ENCODE assay signal across 8 cellular contexts in the genomic region with DNA sequence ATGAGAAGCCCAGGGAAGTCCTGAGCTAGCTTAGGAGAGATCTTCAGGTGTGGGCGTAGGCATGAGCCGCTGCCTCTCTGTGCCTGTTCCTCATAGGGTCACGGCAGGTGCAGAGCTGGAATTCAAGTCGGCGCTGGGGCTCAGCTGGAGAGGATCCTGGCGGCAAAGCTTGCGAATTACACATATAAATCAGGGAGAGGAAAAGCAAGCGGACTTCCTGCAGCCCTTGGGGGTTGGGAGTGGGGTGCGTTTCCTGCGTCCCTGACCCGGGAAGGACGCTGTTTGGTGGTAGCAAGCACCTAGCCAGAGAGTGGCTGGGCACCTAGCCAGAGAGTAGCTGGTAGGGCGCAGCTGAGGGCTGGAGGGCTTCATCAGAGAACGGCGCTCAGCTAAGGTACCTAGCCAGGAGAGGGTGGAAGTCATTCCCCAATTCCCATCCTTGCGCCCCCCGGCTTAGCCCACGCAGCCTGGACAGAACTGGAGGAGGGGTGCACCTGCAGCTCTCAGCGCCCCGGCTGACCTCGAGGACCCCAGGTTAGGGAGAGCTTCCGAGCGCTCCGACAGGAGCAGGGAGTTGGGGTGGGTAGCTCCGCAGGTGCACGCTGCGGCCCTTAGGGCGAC. TPM values are rescaled to one million over a fixed set of nuclear protein-coding genes. Genes with fewer than 3 reads are reported as not detected.
DNase-seq lines count a peak whose midpoint lies in the region; ATAC-seq, FAIRE-seq and TF ChIP-seq lines count a peak whose summit lies in the region.

No MANE protein-coding gene starts in this region.

- peak overlapping the region; percentile 83 for H2AFZ ChIP-seq in HepG2 (ENCODE audit: low read length)

- no peaks in the 10 kb centered on the region for H3K36me3 ChIP-seq in HepG2 (replicated peaks in 1 of 2; ENCODE audit: control insufficient read depth in 1 of 2, insufficient read depth in 2 of 2, low read length in 2 of 2)

- no peak for FAIRE-seq in HepG2 (lab: Jason Lieb, UNC)

- H4K20me1 ChIP-seq in HepG2 (ENCODE audit: insufficient read depth, low read length): no peaks in the 10 kb centered on the region

- 2% methylated on average over 18 of the region's 28 CpGs for WGBS in HepG2 (ENCODE audit: low lambda C conversion rate)

- H3K9me3 Mint-ChIP-seq in stimulated activated naive B cell treated with anti-CD40 and anti-IgM and Interleukin-4, amounts not matched to agents 10 μg/mL and 1 μg/mL and 100 μg/mL, for 72 hours: no peaks in the 10 kb centered on the region

- CTCF ChIA-PET in HepG2 (lab: Yijun Ruan, JAX; ENCODE audit: low intra/inter-chr PET ratio, low total read pairs): interaction anchor here (1.4 kb wide), 1 partner anchor 66 kb away, joined by 4 read pairs; no protein-coding TSS in a partner anchor

- ATAC-seq in GM21619 (IDR thresholded peaks at IDR 0.05; ENCODE audit: unreplicated experiment): peak; percentile 4
- peak; percentile 5 for ATAC-seq in T-helper 17 cell
- ATAC-seq in HepG2: peak; percentile 66
- peak in 1 of 2 donors; percentile 14 for ATAC-seq in stimulated activated naive B cell treated with anti-CD40 and anti-IgM and Interleukin-4, amounts not matched to agents 10 μg/mL and 1 μg/mL and 100 μg/mL, for 72 hours (replicated peaks)
- no peak for ATAC-seq in GM18519 (IDR thresholded peaks at IDR 0.05; ENCODE audit: low FRiP score, unreplicated experiment)

- TF ChIP-seq EP300 in HepG2 (IDR thresholded peaks at IDR 0.05; ENCODE audit: low read depth in 2 of 2, low read length in 2 of 2): no peak
- TF ChIP-seq EP300 in HepG2 (CRISPR knock-in tag; IDR thresholded peaks at IDR 0.05; ENCODE audit: borderline replicate concordance): no peak

- no peak overlapping the region for H3K9ac ChIP-seq in HepG2 (ENCODE audit: insufficient read depth, low read depth, low read length)

- TF ChIP-seq POLR2A in HepG2 (IDR thresholded peaks at IDR 0.05; ENCODE audit: insufficient read depth in 1 of 2, low read depth in 2 of 2, low read length in 2 of 2): no peak

- in situ Hi-C loops in HepG2 (cut with HindIII; ENCODE audit: extremely low pct_ligation_motif_present, low pct_unique_long_range_greater_than_20kb): no loop called here

- POLR2A ChIA-PET in HepG2 (lab: Yijun Ruan, JAX): interaction anchor here (1.0 to 1.4 kb wide), 4 partner anchors 37 to 187 kb away, joined by 4 to 6 read pairs (median 5); no protein-coding TSS in a partner anchor

- H3K79me2 ChIP-seq in HepG2 (ENCODE audit: insufficient read depth, low read length): no peaks in the 10 kb centered on the region

- peaks cover 39% of the 10 kb centered on the region for H3K27me3 Mint-ChIP-seq in T-helper 17 cell
- peaks cover 29 to 44% of the 10 kb centered on the region in 2 donors for H3K27me3 Mint-ChIP-seq in stimulated activated naive B cell treated with anti-CD40 and anti-IgM and Interleukin-4, amounts not matched to agents 10 μg/mL and 1 μg/mL and 100 μg/mL, for 72 hours

- H3K4me2 ChIP-seq in HepG2 (ENCODE audit: low read depth, low read length): peak overlapping the region; percentile 100

- intact Hi-C loops in HepG2 (cut with micrococcal nuclease; ENCODE audit: unreplicated experiment): loop anchor here (1.0 kb wide), 1 partner anchor 66 kb away; no protein-coding TSS in a partner anchor

- no peak for TF ChIP-seq RAD21 in HepG2 (CRISPR knock-in tag; IDR thresholded peaks at IDR 0.05)

- no peak overlapping the region for H3K27ac Mint-ChIP-seq in T-helper 17 cell
- no peak overlapping the region for H3K27ac Mint-ChIP-seq in stimulated activated naive B cell treated with anti-CD40 and anti-IgM and Interleukin-4, amounts not matched to agents 10 μg/mL and 1 μg/mL and 100 μg/mL, for 72 hours

- DNase-seq in CD1c-positive myeloid dendritic cell (ENCODE audit: extremely low spot score) (peak; percentile 67), NCI-H1105 treated with DMSO at 0.1 percent for 48 hours (lab: John Stamatoyannopoulos, UW) (peak; percentile 90), T-helper 17 cell (peak in 2 of 3 donors; percentile 9 to 19), ecto neural progenitor cell (ENCODE audit: low spot score) (peak; percentile 83), HepG2 (ENCODE audit: low spot score) (peak; percentile 71)
- DNase-seq in stimulated activated naive B cell treated with anti-CD40 and anti-IgM and Interleukin-4, amounts not matched to agents 10 μg/mL and 1 μg/mL and 100 μg/mL, for 72 hours: peak; percentile 6

- TF ChIP-seq CTCF in HepG2 (CRISPR knock-in tag; IDR thresholded peaks at IDR 0.05): 0 out of 2 replicates have a peak, but pooled peaks have one; percentile 8

- no peak overlapping the region for H3K27ac ChIP-seq in HepG2 (ENCODE audit: extremely low read length, insufficient read depth, low read length)

- peak overlapping the region; percentile 90 for H3K4me3 Mint-ChIP-seq in T-helper 17 cell
- H3K4me3 Mint-ChIP-seq in stimulated activated naive B cell treated with anti-CD40 and anti-IgM and Interleukin-4, amounts not matched to agents 10 μg/mL and 1 μg/mL and 100 μg/mL, for 72 hours: peak overlapping the region; percentile 74 to 75

- no TSS peak for BruUV-seq in HepG2 (replicated peaks; lab: Mats Ljungman, UMichigan)

- peaks cover 0 to 54% of the 10 kb centered on the region in 2 experiments; a peak in 3 of 5 replicates for H3K27me3 ChIP-seq in HepG2 (ENCODE audit: control insufficient read depth in 1 of 2, insufficient read depth in 2 of 2, low read length in 2 of 2)

- H3K4me1 Mint-ChIP-seq in T-helper 17 cell: peaks cover 19% of the 10 kb centered on the region
- H3K4me1 Mint-ChIP-seq in stimulated activated naive B cell treated with anti-CD40 and anti-IgM and Interleukin-4, amounts not matched to agents 10 μg/mL and 1 μg/mL and 100 μg/mL, for 72 hours: peaks cover 23 to 39% of the 10 kb centered on the region in 2 donors

- H3K4me1 ChIP-seq in HepG2 (ENCODE audit: insufficient read depth, low read length): peaks cover 21% of the 10 kb centered on the region

- H3K9me3 ChIP-seq in T-helper 17 cell (ENCODE audit: control insufficient read depth, low read length, poor library complexity, severe bottlenecking) (no peaks in the 10 kb centered on the region), HepG2 (ENCODE audit: low read length) (no peaks in the 10 kb centered on the region)

- peak overlapping the region; percentile 44 to 80 (median 61) for H3K4me3 ChIP-seq in HepG2 (replicated peaks in 1 of 3; ENCODE audit: insufficient read depth in 1 of 3, low read depth in 2 of 3, low read length in 3 of 3)

- peaks cover 3% of the 10 kb centered on the region for H3K36me3 Mint-ChIP-seq in T-helper 17 cell (ENCODE audit: low read depth)
- H3K36me3 Mint-ChIP-seq in stimulated activated naive B cell treated with anti-CD40 and anti-IgM and Interleukin-4, amounts not matched to agents 10 μg/mL and 1 μg/mL and 100 μg/mL, for 72 hours: no peaks in the 10 kb centered on the region

TF ChIP-seq in HepG2, 621 proteins besides CTCF, POLR2A, EP300 and RAD21 (continues in another document):
- TF ChIP-seq ZNF883 (CRISPR knock-in tag; IDR thresholded peaks at IDR 0.05; ENCODE audit: not compliant biosample characterization) (peak; percentile 57), PTBP1 (IDR thresholded peaks at IDR 0.05; ENCODE audit: low read depth, low read length, poor library complexity, severe bottlenecking) (no peak), GABPB1 (CRISPR knock-in tag; IDR thresholded peaks at IDR 0.05) (peak; percentile 54; the same call in 1 of the 2 replicates), KMT2B (CRISPR knock-in tag; IDR thresholded peaks at IDR 0.05) (0 out of 2 replicates have a peak, but pooled peaks have one; percentile 27), ZNF350 (CRISPR knock-in tag; IDR thresholded peaks at IDR 0.05; ENCODE audit: borderline replicate concordance, low read depth) (peak; percentile 75; the same call in 1 of the 2 replicates)
- TF ChIP-seq, protein P1, sequence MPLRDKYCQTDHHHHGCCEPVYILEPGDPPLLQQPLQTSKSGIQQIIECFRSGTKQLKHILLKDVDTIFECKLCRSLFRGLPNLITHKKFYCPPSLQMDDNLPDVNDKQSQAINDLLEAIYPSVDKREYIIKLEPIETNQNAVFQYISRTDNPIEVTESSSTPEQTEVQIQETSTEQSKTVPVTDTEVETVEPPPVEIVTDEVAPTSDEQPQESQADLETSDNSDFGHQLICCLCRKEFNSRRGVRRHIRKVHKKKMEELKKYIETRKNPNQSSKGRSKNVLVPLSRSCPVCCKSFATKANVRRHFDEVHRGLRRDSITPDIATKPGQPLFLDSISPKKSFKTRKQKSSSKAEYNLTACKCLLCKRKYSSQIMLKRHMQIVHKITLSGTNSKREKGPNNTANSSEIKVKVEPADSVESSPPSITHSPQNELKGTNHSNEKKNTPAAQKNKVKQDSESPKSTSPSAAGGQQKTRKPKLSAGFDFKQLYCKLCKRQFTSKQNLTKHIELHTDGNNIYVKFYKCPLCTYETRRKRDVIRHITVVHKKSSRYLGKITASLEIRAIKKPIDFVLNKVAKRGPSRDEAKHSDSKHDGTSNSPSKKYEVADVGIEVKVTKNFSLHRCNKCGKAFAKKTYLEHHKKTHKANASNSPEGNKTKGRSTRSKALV (CRISPR knock-in tag; IDR thresholded peaks at IDR 0.05): peak; percentile 62

RNA-seq across cellular contexts. Expression of a gene that starts 0.5 kb away (rescaled TPM):
- total RNA-seq in T-helper 17 cell (not detected), HepG2 (2016; rRNA removed; fragmentation: Illumina TruSeq; extraction: Trizol) (0.42 and 0.56 TPM in 2 replicates)
- 0.09 and 0.10 TPM in 2 replicates for total RNA-seq in HepG2 (2016; cell fraction: cytosol; rRNA removed; fragmentation: Illumina TruSeq; extraction: Trizol; ENCODE audit: low read depth)
- total RNA-seq in HepG2 (2016; cell fraction: insoluble cytoplasmic fraction; rRNA removed; fragmentation: Illumina TruSeq; extraction: Trizol): 0.54 and 0.67 TPM in 2 replicates
- total RNA-seq in HepG2 (2016; cell fraction: membrane; rRNA removed; fragmentation: Illumina TruSeq; extraction: Trizol): 0.31 and 0.40 TPM in 2 replicates
- total RNA-seq in HepG2 (2016; cell fraction: nucleus; rRNA removed; fragmentation: Illumina TruSeq; extraction: Trizol): 0.38 and 0.47 TPM in 2 replicates
- polyA plus RNA-seq in HepG2 (2011; rRNA removed): 0.42 TPM in 2 replicates
- polyA plus RNA-seq in HepG2 (2011; cell fraction: cytosol; rRNA removed): 0.18 and 0.27 TPM in 2 replicates
- 0.83 and 1.6 TPM in 2 replicates for polyA plus RNA-seq in HepG2 (2011; cell fraction: nucleus; rRNA removed)
- polyA plus RNA-seq in HepG2 (2012): 0.05 and 0.23 TPM in 2 replicates
- 0.05 and 0.08 TPM in 2 replicates for polyA plus RNA-seq in HepG2 (2016; cell fraction: cytosol; fragmentation: Illumina TruSeq; extraction: Trizol; ENCODE audit: low read depth)
- 0.27 and 0.37 TPM in 2 replicates for polyA plus RNA-seq in HepG2 (2016; cell fraction: insoluble cytoplasmic fraction; fragmentation: Illumina TruSeq; extraction: Trizol; ENCODE audit: low read depth)
- 0.09 and 0.10 TPM in 2 replicates for polyA plus RNA-seq in HepG2 (2016; cell fraction: membrane; fragmentation: Illumina TruSeq; extraction: Trizol; ENCODE audit: low read depth)
- 0.71 and 0.77 TPM in 2 replicates for polyA plus RNA-seq in HepG2 (2016; cell fraction: nucleus; fragmentation: Illumina TruSeq; extraction: Trizol; ENCODE audit: insufficient read depth, low read depth)
- polyA minus RNA-seq in HepG2 (2011; rRNA and poly(A)+ RNA removed; ENCODE audit: low replicate concordance): 1.9 and 3.0 TPM in 2 replicates
- polyA minus RNA-seq in HepG2 (2011; cell fraction: cytosol; rRNA and poly(A)+ RNA removed): 0.49 and 0.97 TPM in 2 replicates
- 1.4 and 2.2 TPM in 2 replicates for polyA minus RNA-seq in HepG2 (2011; cell fraction: nucleus; rRNA and poly(A)+ RNA removed)

Comparison
In these comparisons a context has a peak if more than half of its experiments do, and no peak if none do; other contexts are left out.
1. DNase-seq: peak in every context shown above with its lines; median percentile 90 in NCI-H1105 treated with DMSO at 0.1 percent for 48 hours; 83 in ecto neural progenitor cell; 71 in HepG2; 67 in CD1c-positive myeloid dendritic cell; 14 in T-helper 17 cell; 6 in stimulated activated naive B cell treated with anti-CD40 and anti-IgM and Interleukin-4, amounts not matched to agents 10 μg/mL and 1 μg/mL and 100 μg/mL, for 72 hours.